Comparison of ENCODE assay signal across 8 cellular contexts in the genomic region with DNA sequence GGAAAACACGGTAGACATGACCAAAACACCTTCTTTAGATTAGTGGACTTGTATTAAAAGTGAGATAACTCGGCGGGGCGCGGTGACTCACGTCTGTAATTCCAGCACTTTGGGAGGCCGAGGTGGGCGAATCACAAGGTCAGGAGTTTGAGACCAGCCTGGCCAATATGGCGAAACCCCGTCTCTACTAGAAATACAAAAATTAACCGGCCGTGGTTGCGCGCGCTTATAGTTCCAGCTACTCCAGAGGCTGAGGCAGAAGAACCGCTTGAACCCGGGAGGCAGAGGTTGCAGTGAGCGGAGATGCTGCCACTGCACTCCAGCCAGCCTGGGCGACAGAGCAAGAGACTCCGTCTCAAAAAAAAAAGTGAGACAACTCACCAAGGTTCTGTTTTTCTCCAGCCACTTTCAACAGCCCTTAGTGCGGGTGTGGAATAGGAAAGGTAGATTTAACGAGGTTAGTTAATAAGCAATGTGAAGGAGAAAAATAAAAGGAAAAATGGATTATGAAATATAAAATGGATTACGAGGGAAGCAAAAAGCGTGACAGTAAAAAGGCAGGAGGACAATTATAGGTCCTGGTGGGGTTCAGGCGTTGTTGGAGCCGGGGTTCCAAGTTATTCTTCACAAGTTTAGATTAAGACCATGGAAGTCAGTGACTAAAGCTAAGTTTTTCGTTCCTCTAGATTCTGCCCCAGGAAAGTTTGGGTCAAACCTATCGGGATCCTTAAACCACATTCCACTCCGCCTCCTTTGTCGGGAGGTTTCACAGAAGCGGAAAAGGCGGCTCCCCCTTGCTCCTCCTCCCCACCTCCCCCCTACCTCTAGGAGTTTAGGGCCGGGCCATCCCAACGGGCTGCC. TPM values are rescaled to one million over a fixed set of nuclear protein-coding genes. Genes with fewer than 3 reads are reported as not detected.
DNase-seq lines count a peak whose midpoint lies in the region; TF ChIP-seq lines count a peak whose summit lies in the region.

No MANE protein-coding gene starts in this region.

- intact Hi-C loops in CD4-positive, alpha-beta memory T cell (cut with micrococcal nuclease): loop anchor here (1.0 to 5.0 kb wide), 4 partner anchors 83 to 686 kb away; partner anchors contain the start of genes EAPP and RALGAPA1
- intact Hi-C loops in activated CD4-positive, alpha-beta T cell treated with anti-CD3 and anti-CD28 coated beads, Interleukin-2, amount 10 ng/mL, durations not matched to agents 24 days and 14 days (cut with micrococcal nuclease): loop anchor here (10.0 kb wide), 1 partner anchor 704 kb away; the partner anchor contains the start of gene BRMS1L
- intact Hi-C loops in posterior cingulate gyrus (cut with DNase I): loop anchor here (5.0 to 10.0 kb wide), 2 partner anchors 171 to 246 kb away; partner anchors contain the start of genes BAZ1A and PSMA6

- DNase-seq in CD4-positive, alpha-beta memory T cell: peak in 1 of 5 donors; percentile 41
- DNase-seq in HFF-Myc (ENCODE audit: extremely low read depth, low read depth): no peak
- peak; percentile 70 for DNase-seq in activated CD4-positive, alpha-beta T cell treated with anti-CD3 and anti-CD28 coated beads, Interleukin-2, amount 10 ng/mL, durations not matched to agents 24 days and 14 days
- peak; percentile 21 for DNase-seq in fibroblast of pulmonary artery (ENCODE audit: low read depth)
- DNase-seq in progenitor cell of endocrine pancreas (ENCODE audit: low spot score, unreplicated experiment): no peak
- DNase-seq in G401 (ENCODE audit: low spot score): no peak
- DNase-seq in germinal center (ENCODE audit: low spot score): no peak
- no peak for DNase-seq in posterior cingulate gyrus

- CTCF ChIA-PET in CD4-positive, alpha-beta memory T cell (lab: Charles Lee; ENCODE audit: partially characterized antibody): interaction anchor here (0.6 to 3.4 kb wide), 8 partner anchors 14 to 293 kb away, joined by 3 to 22 read pairs (median 4); partner anchors contain the start of genes NFKBIA and SRP54

- peak overlapping the region; percentile 97 to 100 (median 98) for H3K4me3 Mint-ChIP-seq in CD4-positive, alpha-beta memory T cell
- peak overlapping the region; percentile 82 for H3K4me3 Mint-ChIP-seq in activated CD4-positive, alpha-beta T cell treated with anti-CD3 and anti-CD28 coated beads, Interleukin-2, amount 10 ng/mL, durations not matched to agents 24 days and 14 days
- peak overlapping the region; percentile 99 for H3K4me3 Mint-ChIP-seq in progenitor cell of endocrine pancreas (ENCODE audit: low read depth)

- no peak for TF ChIP-seq CTCF in HFF-Myc (IDR thresholded peaks at IDR 0.05; ENCODE audit: low read depth, low read length, missing control alignments)
- no peak for TF ChIP-seq CTCF in fibroblast of pulmonary artery (IDR thresholded peaks at IDR 0.05; ENCODE audit: low read length, missing control alignments)
- TF ChIP-seq CTCF in progenitor cell of endocrine pancreas (IDR thresholded peaks at IDR 0.05; ENCODE audit: unreplicated experiment): no peak

- peak overlapping the region; percentile 99 to 100 (median 100) for H3K27ac Mint-ChIP-seq in CD4-positive, alpha-beta memory T cell
- H3K27ac Mint-ChIP-seq in activated CD4-positive, alpha-beta T cell treated with anti-CD3 and anti-CD28 coated beads, Interleukin-2, amount 10 ng/mL, durations not matched to agents 24 days and 14 days: peak overlapping the region; percentile 100
- H3K27ac Mint-ChIP-seq in progenitor cell of endocrine pancreas: peak overlapping the region; percentile 100

- peaks cover 45 to 86% (median 65%) of the 10 kb centered on the region in 4 donors for H3K4me1 Mint-ChIP-seq in CD4-positive, alpha-beta memory T cell
- H3K4me1 Mint-ChIP-seq in activated CD4-positive, alpha-beta T cell treated with anti-CD3 and anti-CD28 coated beads, Interleukin-2, amount 10 ng/mL, durations not matched to agents 24 days and 14 days: peaks cover 58% of the 10 kb centered on the region
- H3K4me1 Mint-ChIP-seq in progenitor cell of endocrine pancreas (ENCODE audit: low read depth): peaks cover 18% of the 10 kb centered on the region

- in situ Hi-C loops in G401 (cut with HindIII; ENCODE audit: low sequenced_read_pairs): no loop called here

- peak overlapping the region; percentile 94 to 99 for H3K4me3 ChIP-seq in CD4-positive, alpha-beta memory T cell (ENCODE audit: low read length in 2 of 2)
- H3K4me3 ChIP-seq in HFF-Myc (replicated peaks; ENCODE audit: low read depth, low read length) (peak overlapping the region; percentile 90), fibroblast of pulmonary artery (replicated peaks; ENCODE audit: low read depth, low read length) (peak overlapping the region; percentile 96)

- H3K4me1 ChIP-seq in CD4-positive, alpha-beta memory T cell (ENCODE audit: insufficient read depth, low read length): peaks cover 63% of the 10 kb centered on the region

- no peaks in the 10 kb centered on the region for H3K9me3 ChIP-seq in CD4-positive, alpha-beta memory T cell (ENCODE audit: control insufficient read depth in 1 of 2, low read length in 2 of 2)

- POLR2A ChIA-PET in CD4-positive, alpha-beta memory T cell (lab: Charles Lee; ENCODE audit: partially characterized antibody): interaction anchor here (0.7 to 4.7 kb wide), 22 partner anchors 8 to 581 kb away, joined by 3 to 96 read pairs (median 4); partner anchors contain the start of genes CFL2, FAM177A1, NFKBIA and PSMA6

- H3K27me3 Mint-ChIP-seq in CD4-positive, alpha-beta memory T cell: no peaks in the 10 kb centered on the region
- H3K27me3 Mint-ChIP-seq in activated CD4-positive, alpha-beta T cell treated with anti-CD3 and anti-CD28 coated beads, Interleukin-2, amount 10 ng/mL, durations not matched to agents 24 days and 14 days: no peaks in the 10 kb centered on the region
- H3K27me3 Mint-ChIP-seq in progenitor cell of endocrine pancreas: no peaks in the 10 kb centered on the region

- no peaks in the 10 kb centered on the region for H3K36me3 ChIP-seq in CD4-positive, alpha-beta memory T cell (ENCODE audit: insufficient read depth, low read length)

- no peaks in the 10 kb centered on the region for H3K9me3 Mint-ChIP-seq in CD4-positive, alpha-beta memory T cell
- no peaks in the 10 kb centered on the region for H3K9me3 Mint-ChIP-seq in activated CD4-positive, alpha-beta T cell treated with anti-CD3 and anti-CD28 coated beads, Interleukin-2, amount 10 ng/mL, durations not matched to agents 24 days and 14 days
- H3K9me3 Mint-ChIP-seq in progenitor cell of endocrine pancreas (ENCODE audit: low read depth): no peaks in the 10 kb centered on the region

- no peaks in the 10 kb centered on the region for H3K27me3 ChIP-seq in CD4-positive, alpha-beta memory T cell (ENCODE audit: insufficient read depth, low read length)

- H3K27ac ChIP-seq in CD4-positive, alpha-beta memory T cell (ENCODE audit: low read depth, low read length): peak overlapping the region; percentile 99

- H3K36me3 Mint-ChIP-seq in CD4-positive, alpha-beta memory T cell: peaks cover 17 to 45% of the 10 kb centered on the region in 2 donors
- peaks cover 41% of the 10 kb centered on the region for H3K36me3 Mint-ChIP-seq in activated CD4-positive, alpha-beta T cell treated with anti-CD3 and anti-CD28 coated beads, Interleukin-2, amount 10 ng/mL, durations not matched to agents 24 days and 14 days (ENCODE audit: low read depth)
- H3K36me3 Mint-ChIP-seq in progenitor cell of endocrine pancreas (ENCODE audit: insufficient read depth): peaks cover 17% of the 10 kb centered on the region

RNA-seq across cellular contexts. Expression of gene PPP2R3C, which starts 0.5 kb away (rescaled TPM):
- 10 to 100 TPM; 36.1 to 41.0 TPM for total RNA-seq in CD4-positive, alpha-beta memory T cell
- polyA plus RNA-seq in CD4-positive, alpha-beta memory T cell: 10 to 100 TPM; 58.0 to 70.9 TPM
- total RNA-seq in activated CD4-positive, alpha-beta T cell treated with anti-CD3 and anti-CD28 coated beads, Interleukin-2, amount 10 ng/mL, durations not matched to agents 24 days and 14 days: 51.6 and 58.1 TPM in 2 replicates
- total RNA-seq in progenitor cell of endocrine pancreas: 39.9 and 47.1 TPM in 2 replicates
- 24.2 and 36.6 TPM in 2 replicates for total RNA-seq in G401 (2014; rRNA removed; shearing (Covaris generic))

RNA-seq across cellular contexts. Expression of gene PRORP, which starts 1.1 kb away (rescaled TPM):
- 10 to 100 TPM; 38.9 to 39.4 TPM for total RNA-seq in CD4-positive, alpha-beta memory T cell
- polyA plus RNA-seq in CD4-positive, alpha-beta memory T cell: 100 to 1,000 TPM in 1 of 2 donors, 10 to 100 TPM in 1; 84.2 to 121 TPM
- 35.6 and 41.1 TPM in 2 replicates for total RNA-seq in activated CD4-positive, alpha-beta T cell treated with anti-CD3 and anti-CD28 coated beads, Interleukin-2, amount 10 ng/mL, durations not matched to agents 24 days and 14 days
- total RNA-seq in progenitor cell of endocrine pancreas: 40.2 and 50.9 TPM in 2 replicates
- 56.7 and 71.5 TPM in 2 replicates for total RNA-seq in G401 (2014; rRNA removed; shearing (Covaris generic))

Comparison
In these comparisons a context has a peak if more than half of its experiments do, and no peak if none do; other contexts are left out.
1. DNase-seq: peak in activated CD4-positive, alpha-beta T cell treated with anti-CD3 and anti-CD28 coated beads, Interleukin-2, amount 10 ng/mL, durations not matched to agents 24 days and 14 days (single experiment) and fibroblast of pulmonary artery (single experiment); none in HFF-Myc (single experiment), progenitor cell of endocrine pancreas (single experiment), G401 (single experiment), germinal center (single experiment) and posterior cingulate gyrus (0 of 10).
2. Peak in every context shown above with its lines, with median percentiles within 50 percentile points of each other: H3K4me3 ChIP-seq, H3K27ac Mint-ChIP-seq and H3K4me3 Mint-ChIP-seq.